ENCODE assay signal across 1 cellular context in the genomic region with DNA sequence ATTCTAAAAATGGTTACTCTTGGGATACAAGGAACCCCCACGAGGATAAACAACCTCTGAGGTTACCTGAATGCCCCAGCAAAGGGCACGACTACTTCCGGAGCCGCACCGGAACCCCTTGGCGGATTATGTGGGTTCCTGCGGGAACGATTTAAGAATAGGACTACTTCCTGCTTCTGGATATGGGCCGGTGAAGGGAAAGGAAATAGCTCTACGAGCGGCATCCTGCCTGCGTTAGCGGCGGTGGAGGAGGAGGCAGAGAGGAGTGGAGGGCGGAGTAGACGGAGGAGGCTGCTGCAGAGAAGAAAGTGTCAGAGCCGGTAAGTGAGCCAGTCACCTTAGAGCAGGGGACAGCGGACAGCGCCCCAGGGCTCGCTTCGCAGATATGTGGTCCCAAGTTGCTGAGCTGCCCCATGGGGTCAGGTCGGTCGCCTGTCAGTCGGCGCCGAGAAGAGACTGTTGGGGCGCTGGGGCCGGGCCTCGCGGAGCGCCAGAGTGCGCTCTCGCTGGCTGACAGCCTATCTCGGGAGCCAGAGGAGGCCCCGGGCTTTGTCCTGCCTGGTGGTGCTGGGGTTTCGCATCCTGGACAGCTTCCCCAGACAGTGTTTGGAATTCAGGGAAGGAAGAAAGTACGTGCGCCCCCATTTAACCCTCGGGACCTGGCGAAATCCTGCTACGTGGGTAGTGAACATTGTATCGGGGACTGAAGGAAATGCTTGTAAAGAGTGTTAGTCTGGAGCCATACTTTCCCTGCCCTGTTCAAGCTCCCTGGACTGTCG.
TF ChIP-seq lines count a peak whose summit lies in the region.

A gene with protein sequence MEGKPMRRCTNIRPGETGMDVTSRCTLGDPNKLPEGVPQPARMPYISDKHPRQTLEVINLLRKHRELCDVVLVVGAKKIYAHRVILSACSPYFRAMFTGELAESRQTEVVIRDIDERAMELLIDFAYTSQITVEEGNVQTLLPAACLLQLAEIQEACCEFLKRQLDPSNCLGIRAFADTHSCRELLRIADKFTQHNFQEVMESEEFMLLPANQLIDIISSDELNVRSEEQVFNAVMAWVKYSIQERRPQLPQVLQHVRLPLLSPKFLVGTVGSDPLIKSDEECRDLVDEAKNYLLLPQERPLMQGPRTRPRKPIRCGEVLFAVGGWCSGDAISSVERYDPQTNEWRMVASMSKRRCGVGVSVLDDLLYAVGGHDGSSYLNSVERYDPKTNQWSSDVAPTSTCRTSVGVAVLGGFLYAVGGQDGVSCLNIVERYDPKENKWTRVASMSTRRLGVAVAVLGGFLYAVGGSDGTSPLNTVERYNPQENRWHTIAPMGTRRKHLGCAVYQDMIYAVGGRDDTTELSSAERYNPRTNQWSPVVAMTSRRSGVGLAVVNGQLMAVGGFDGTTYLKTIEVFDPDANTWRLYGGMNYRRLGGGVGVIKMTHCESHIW (plus strand): TSS at position 223 of the 779 bp plus-strand sequence. CDS start 1,063 bp downstream, outside the sequence.

TF ChIP-seq in HepG2, 621 proteins besides CTCF, POLR2A, EP300 and RAD21 (continued from another document and continues in another):
- TF ChIP-seq, protein P1, sequence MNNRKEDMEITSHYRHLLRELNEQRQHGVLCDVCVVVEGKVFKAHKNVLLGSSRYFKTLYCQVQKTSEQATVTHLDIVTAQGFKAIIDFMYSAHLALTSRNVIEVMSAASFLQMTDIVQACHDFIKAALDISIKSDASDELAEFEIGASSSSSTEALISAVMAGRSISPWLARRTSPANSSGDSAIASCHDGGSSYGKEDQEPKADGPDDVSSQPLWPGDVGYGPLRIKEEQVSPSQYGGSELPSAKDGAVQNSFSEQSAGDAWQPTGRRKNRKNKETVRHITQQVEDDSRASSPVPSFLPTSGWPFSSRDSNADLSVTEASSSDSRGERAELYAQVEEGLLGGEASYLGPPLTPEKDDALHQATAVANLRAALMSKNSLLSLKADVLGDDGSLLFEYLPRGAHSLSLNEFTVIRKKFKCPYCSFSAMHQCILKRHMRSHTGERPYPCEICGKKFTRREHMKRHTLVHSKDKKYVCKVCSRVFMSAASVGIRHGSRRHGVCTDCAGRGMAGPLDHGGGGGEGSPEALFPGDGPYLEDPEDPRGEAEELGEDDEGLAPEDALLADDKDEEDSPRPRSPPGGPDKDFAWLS (CRISPR knock-in tag; IDR thresholded peaks at IDR 0.05; ENCODE audit: borderline replicate concordance): no peak
- TF ChIP-seq MXD4 (CRISPR knock-in tag; IDR thresholded peaks at IDR 0.05) (peak; percentile 76), GABPA (IDR thresholded peaks at IDR 0.05; ENCODE audit: low read depth, low read length) (peak; percentile 95), GABPA (CRISPR knock-in tag; IDR thresholded peaks at IDR 0.05; ENCODE audit: low read depth) (peak; percentile 100), KDM3A (CRISPR knock-in tag; IDR thresholded peaks at IDR 0.05; ENCODE audit: low read depth) (peak; percentile 82; the same call in 1 of the 2 replicates), POLR2AphosphoS5 (IDR thresholded peaks at IDR 0.05; ENCODE audit: low read depth, low read length) (peak; percentile 93), ZNF510 (CRISPR knock-in tag; IDR thresholded peaks at IDR 0.05; ENCODE audit: low read depth) (peak; percentile 63; the same call in 1 of the 2 replicates), ELF4 (CRISPR knock-in tag; IDR thresholded peaks at IDR 0.05; ENCODE audit: borderline replicate concordance) (peak; percentile 51; the same call in 1 of the 2 replicates), ZNF501 (CRISPR knock-in tag; IDR thresholded peaks at IDR 0.05) (peak; percentile 81), MBD4 (IDR thresholded peaks at IDR 0.05; ENCODE audit: borderline replicate concordance, low read length) (no peak), PITX1 (CRISPR knock-in tag; IDR thresholded peaks at IDR 0.05) (peak; percentile 57), RELA (CRISPR knock-in tag; IDR thresholded peaks at IDR 0.05) (no peak), TCF7 (IDR thresholded peaks at IDR 0.05; ENCODE audit: low read depth) (no peak), ZFP82 (CRISPR knock-in tag; IDR thresholded peaks at IDR 0.05; ENCODE audit: borderline replicate concordance) (no peak), ATAD3A (CRISPR knock-in tag; IDR thresholded peaks at IDR 0.05) (no peak), ZNF850 (CRISPR knock-in tag; conservative IDR thresholded peaks at IDR 0.05) (no peak), ZNF776 (CRISPR knock-in tag; IDR thresholded peaks at IDR 0.05) (peak; percentile 55; the same call in 1 of the 2 replicates), ZNF235 (CRISPR knock-in tag; IDR thresholded peaks at IDR 0.05; ENCODE audit: borderline replicate concordance) (no peak), EEA1 (CRISPR knock-in tag; IDR thresholded peaks at IDR 0.05; ENCODE audit: borderline replicate concordance) (no peak), FOXA3 (CRISPR knock-in tag; IDR thresholded peaks at IDR 0.05) (peak; percentile 78), ZNF7 (CRISPR knock-in tag; IDR thresholded peaks at IDR 0.05) (no peak), NCOA1 (CRISPR knock-in tag; IDR thresholded peaks at IDR 0.05) (no peak)
- TF ChIP-seq, protein P2, sequence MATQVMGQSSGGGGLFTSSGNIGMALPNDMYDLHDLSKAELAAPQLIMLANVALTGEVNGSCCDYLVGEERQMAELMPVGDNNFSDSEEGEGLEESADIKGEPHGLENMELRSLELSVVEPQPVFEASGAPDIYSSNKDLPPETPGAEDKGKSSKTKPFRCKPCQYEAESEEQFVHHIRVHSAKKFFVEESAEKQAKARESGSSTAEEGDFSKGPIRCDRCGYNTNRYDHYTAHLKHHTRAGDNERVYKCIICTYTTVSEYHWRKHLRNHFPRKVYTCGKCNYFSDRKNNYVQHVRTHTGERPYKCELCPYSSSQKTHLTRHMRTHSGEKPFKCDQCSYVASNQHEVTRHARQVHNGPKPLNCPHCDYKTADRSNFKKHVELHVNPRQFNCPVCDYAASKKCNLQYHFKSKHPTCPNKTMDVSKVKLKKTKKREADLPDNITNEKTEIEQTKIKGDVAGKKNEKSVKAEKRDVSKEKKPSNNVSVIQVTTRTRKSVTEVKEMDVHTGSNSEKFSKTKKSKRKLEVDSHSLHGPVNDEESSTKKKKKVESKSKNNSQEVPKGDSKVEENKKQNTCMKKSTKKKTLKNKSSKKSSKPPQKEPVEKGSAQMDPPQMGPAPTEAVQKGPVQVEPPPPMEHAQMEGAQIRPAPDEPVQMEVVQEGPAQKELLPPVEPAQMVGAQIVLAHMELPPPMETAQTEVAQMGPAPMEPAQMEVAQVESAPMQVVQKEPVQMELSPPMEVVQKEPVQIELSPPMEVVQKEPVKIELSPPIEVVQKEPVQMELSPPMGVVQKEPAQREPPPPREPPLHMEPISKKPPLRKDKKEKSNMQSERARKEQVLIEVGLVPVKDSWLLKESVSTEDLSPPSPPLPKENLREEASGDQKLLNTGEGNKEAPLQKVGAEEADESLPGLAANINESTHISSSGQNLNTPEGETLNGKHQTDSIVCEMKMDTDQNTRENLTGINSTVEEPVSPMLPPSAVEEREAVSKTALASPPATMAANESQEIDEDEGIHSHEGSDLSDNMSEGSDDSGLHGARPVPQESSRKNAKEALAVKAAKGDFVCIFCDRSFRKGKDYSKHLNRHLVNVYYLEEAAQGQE (IDR thresholded peaks at IDR 0.05; ENCODE audit: borderline replicate concordance in 1 of 2, low read depth in 1 of 2, low read length in 2 of 2): peak in 1 of 2 experiments; percentile 44; a peak in 2 of 4 replicates
- TF ChIP-seq, protein P3, sequence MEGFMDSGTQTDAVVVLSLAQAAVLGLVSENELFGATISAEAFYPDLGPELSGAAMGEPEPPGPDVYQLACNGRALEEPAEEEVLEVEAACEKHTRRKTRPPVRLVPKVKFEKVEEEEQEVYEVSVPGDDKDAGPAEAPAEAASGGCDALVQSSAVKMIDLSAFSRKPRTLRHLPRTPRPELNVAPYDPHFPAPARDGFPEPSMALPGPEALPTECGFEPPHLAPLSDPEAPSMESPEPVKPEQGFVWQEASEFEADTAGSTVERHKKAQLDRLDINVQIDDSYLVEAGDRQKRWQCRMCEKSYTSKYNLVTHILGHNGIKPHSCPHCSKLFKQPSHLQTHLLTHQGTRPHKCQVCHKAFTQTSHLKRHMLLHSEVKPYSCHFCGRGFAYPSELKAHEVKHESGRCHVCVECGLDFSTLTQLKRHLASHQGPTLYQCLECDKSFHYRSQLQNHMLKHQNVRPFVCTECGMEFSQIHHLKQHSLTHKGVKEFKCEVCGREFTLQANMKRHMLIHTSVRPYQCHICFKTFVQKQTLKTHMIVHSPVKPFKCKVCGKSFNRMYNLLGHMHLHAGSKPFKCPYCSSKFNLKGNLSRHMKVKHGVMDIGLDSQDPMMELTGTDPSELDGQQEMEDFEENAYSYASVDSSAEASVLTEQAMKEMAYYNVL (CRISPR knock-in tag; IDR thresholded peaks at IDR 0.05; ENCODE audit: borderline replicate concordance): no peak; the same call in 1 of the 2 replicates
- TF ChIP-seq, protein P4, sequence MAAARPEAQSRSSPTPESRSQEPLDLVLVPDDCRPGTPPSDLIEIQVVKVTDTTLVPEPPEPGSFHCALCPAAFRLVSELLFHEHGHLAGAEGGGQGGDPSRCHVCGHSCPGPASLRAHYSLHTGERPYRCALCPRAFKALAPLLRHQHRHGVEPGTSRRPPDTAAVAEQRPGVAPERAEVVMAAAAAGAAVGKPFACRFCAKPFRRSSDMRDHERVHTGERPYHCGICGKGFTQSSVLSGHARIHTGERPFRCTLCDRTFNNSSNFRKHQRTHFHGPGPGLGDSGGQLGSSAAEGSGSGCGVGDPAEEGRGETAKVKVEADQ (CRISPR knock-in tag; IDR thresholded peaks at IDR 0.05; ENCODE audit: borderline replicate concordance): peak; percentile 48; the same call in 1 of the 2 replicates
- TF ChIP-seq, protein P5, sequence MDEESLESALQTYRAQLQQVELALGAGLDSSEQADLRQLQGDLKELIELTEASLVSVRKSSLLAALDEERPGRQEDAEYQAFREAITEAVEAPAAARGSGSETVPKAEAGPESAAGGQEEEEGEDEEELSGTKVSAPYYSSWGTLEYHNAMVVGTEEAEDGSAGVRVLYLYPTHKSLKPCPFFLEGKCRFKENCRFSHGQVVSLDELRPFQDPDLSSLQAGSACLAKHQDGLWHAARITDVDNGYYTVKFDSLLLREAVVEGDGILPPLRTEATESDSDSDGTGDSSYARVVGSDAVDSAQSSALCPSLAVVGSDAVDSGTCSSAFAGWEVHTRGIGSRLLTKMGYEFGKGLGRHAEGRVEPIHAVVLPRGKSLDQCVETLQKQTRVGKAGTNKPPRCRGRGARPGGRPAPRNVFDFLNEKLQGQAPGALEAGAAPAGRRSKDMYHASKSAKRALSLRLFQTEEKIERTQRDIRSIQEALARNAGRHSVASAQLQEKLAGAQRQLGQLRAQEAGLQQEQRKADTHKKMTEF (CRISPR knock-in tag; IDR thresholded peaks at IDR 0.05): peak; percentile 97
- TF ChIP-seq, protein P6, sequence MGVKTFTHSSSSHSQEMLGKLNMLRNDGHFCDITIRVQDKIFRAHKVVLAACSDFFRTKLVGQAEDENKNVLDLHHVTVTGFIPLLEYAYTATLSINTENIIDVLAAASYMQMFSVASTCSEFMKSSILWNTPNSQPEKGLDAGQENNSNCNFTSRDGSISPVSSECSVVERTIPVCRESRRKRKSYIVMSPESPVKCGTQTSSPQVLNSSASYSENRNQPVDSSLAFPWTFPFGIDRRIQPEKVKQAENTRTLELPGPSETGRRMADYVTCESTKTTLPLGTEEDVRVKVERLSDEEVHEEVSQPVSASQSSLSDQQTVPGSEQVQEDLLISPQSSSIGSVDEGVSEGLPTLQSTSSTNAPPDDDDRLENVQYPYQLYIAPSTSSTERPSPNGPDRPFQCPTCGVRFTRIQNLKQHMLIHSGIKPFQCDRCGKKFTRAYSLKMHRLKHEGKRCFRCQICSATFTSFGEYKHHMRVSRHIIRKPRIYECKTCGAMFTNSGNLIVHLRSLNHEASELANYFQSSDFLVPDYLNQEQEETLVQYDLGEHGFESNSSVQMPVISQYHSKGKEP (CRISPR knock-in tag; IDR thresholded peaks at IDR 0.05): peak; percentile 41; the same call in 1 of the 2 replicates
- TF ChIP-seq, protein P7, sequence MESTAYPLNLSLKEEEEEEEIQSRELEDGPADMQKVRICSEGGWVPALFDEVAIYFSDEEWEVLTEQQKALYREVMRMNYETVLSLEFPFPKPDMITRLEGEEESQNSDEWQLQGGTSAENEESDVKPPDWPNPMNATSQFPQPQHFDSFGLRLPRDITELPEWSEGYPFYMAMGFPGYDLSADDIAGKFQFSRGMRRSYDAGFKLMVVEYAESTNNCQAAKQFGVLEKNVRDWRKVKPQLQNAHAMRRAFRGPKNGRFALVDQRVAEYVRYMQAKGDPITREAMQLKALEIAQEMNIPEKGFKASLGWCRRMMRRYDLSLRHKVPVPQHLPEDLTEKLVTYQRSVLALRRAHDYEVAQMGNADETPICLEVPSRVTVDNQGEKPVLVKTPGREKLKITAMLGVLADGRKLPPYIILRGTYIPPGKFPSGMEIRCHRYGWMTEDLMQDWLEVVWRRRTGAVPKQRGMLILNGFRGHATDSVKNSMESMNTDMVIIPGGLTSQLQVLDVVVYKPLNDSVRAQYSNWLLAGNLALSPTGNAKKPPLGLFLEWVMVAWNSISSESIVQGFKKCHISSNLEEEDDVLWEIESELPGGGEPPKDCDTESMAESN (CRISPR knock-in tag; conservative IDR thresholded peaks at IDR 0.05): peak; percentile 62; the same call in 1 of the 2 replicates
- TF ChIP-seq, protein P8, sequence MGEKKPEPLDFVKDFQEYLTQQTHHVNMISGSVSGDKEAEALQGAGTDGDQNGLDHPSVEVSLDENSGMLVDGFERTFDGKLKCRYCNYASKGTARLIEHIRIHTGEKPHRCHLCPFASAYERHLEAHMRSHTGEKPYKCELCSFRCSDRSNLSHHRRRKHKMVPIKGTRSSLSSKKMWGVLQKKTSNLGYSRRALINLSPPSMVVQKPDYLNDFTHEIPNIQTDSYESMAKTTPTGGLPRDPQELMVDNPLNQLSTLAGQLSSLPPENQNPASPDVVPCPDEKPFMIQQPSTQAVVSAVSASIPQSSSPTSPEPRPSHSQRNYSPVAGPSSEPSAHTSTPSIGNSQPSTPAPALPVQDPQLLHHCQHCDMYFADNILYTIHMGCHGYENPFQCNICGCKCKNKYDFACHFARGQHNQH (CRISPR knock-in tag; IDR thresholded peaks at IDR 0.05): peak; percentile 93
- TF ChIP-seq, protein P9, sequence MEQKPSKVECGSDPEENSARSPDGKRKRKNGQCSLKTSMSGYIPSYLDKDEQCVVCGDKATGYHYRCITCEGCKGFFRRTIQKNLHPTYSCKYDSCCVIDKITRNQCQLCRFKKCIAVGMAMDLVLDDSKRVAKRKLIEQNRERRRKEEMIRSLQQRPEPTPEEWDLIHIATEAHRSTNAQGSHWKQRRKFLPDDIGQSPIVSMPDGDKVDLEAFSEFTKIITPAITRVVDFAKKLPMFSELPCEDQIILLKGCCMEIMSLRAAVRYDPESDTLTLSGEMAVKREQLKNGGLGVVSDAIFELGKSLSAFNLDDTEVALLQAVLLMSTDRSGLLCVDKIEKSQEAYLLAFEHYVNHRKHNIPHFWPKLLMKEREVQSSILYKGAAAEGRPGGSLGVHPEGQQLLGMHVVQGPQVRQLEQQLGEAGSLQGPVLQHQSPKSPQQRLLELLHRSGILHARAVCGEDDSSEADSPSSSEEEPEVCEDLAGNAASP (CRISPR knock-in tag; IDR thresholded peaks at IDR 0.05; ENCODE audit: borderline replicate concordance): peak; percentile 43
- TF ChIP-seq, protein P10, sequence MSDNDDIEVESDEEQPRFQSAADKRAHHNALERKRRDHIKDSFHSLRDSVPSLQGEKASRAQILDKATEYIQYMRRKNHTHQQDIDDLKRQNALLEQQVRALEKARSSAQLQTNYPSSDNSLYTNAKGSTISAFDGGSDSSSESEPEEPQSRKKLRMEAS (IDR thresholded peaks at IDR 0.05): peak; percentile 85
- TF ChIP-seq, protein P11, sequence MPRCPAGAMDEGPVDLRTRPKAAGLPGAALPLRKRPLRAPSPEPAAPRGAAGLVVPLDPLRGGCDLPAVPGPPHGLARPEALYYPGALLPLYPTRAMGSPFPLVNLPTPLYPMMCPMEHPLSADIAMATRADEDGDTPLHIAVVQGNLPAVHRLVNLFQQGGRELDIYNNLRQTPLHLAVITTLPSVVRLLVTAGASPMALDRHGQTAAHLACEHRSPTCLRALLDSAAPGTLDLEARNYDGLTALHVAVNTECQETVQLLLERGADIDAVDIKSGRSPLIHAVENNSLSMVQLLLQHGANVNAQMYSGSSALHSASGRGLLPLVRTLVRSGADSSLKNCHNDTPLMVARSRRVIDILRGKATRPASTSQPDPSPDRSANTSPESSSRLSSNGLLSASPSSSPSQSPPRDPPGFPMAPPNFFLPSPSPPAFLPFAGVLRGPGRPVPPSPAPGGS (CRISPR knock-in tag; IDR thresholded peaks at IDR 0.05): no peak
